In genomic region chr2:157386247-157386646, GRCh38 we compare ENCODE assay signal across 16 cellular contexts. TPM values are rescaled to one million over a fixed set of nuclear protein-coding genes. Genes with fewer than 3 reads are reported as not detected.
DNase-seq lines count a peak whose midpoint lies in the region; ATAC-seq lines count a peak whose summit lies in the region.
"Had no signal": no experiment of that assay in that cellular context is flagged by ENCODE, and none has a peak within 500 bp of the region (broad histone marks: within the 10 kb centered on the region; RNA-seq: fewer than 3 reads in every experiment).

No MANE protein-coding gene starts in this region.

- H3K9me3 Mint-ChIP-seq in activated T-cell treated with anti-CD3 and anti-CD28 coated beads, Interleukin-2, amount 50 U/mL, for 72 hours = peaks cover 13 to 14% of the 10 kb centered on the region in 2 donors
- H3K9me3 Mint-ChIP-seq in central memory CD8-positive, alpha-beta T cell = peaks cover 18% of the 10 kb centered on the region
- peaks cover 7% of the 10 kb centered on the region for H3K9me3 Mint-ChIP-seq in stimulated activated memory B cell treated with anti-CD40 and anti-IgM and Interleukin-4, amounts not matched to agents 10 μg/mL and 1 μg/mL and 100 μg/mL, for 72 hours

- no peaks in the 10 kb centered on the region for H3K27me3 Mint-ChIP-seq in activated T-cell treated with anti-CD3 and anti-CD28 coated beads, Interleukin-2, amount 50 U/mL, for 72 hours (ENCODE audit: low read depth)
- H3K27me3 Mint-ChIP-seq in central memory CD8-positive, alpha-beta T cell = no peaks in the 10 kb centered on the region
- H3K27me3 Mint-ChIP-seq in stimulated activated memory B cell treated with anti-CD40 and anti-IgM and Interleukin-4, amounts not matched to agents 10 μg/mL and 1 μg/mL and 100 μg/mL, for 72 hours = no peaks in the 10 kb centered on the region

- peaks cover 12 to 15% of the 10 kb centered on the region in 2 donors for H3K36me3 Mint-ChIP-seq in activated T-cell treated with anti-CD3 and anti-CD28 coated beads, Interleukin-2, amount 50 U/mL, for 72 hours (ENCODE audit: insufficient read depth in 2 of 2)
- peaks cover 9% of the 10 kb centered on the region for H3K36me3 Mint-ChIP-seq in central memory CD8-positive, alpha-beta T cell (ENCODE audit: insufficient read depth)
- H3K36me3 Mint-ChIP-seq in stimulated activated memory B cell treated with anti-CD40 and anti-IgM and Interleukin-4, amounts not matched to agents 10 μg/mL and 1 μg/mL and 100 μg/mL, for 72 hours = peaks cover 26% of the 10 kb centered on the region

- H3K4me1 Mint-ChIP-seq in activated T-cell treated with anti-CD3 and anti-CD28 coated beads, Interleukin-2, amount 50 U/mL, for 72 hours (ENCODE audit: low read depth) = peaks cover 34% of the 10 kb centered on the region
- H3K4me1 Mint-ChIP-seq in central memory CD8-positive, alpha-beta T cell = peaks cover 53% of the 10 kb centered on the region
- peaks cover 39% of the 10 kb centered on the region for H3K4me1 Mint-ChIP-seq in stimulated activated memory B cell treated with anti-CD40 and anti-IgM and Interleukin-4, amounts not matched to agents 10 μg/mL and 1 μg/mL and 100 μg/mL, for 72 hours

- peak overlapping the region; percentile 72 for H3K27ac Mint-ChIP-seq in activated T-cell treated with anti-CD3 and anti-CD28 coated beads, Interleukin-2, amount 50 U/mL, for 72 hours
- peak overlapping the region; percentile 80 for H3K27ac Mint-ChIP-seq in central memory CD8-positive, alpha-beta T cell (ENCODE audit: low read depth)
- peak overlapping the region; percentile 23 for H3K27ac Mint-ChIP-seq in stimulated activated memory B cell treated with anti-CD40 and anti-IgM and Interleukin-4, amounts not matched to agents 10 μg/mL and 1 μg/mL and 100 μg/mL, for 72 hours

- DNase-seq in activated T-cell treated with anti-CD3 and anti-CD28 coated beads, Interleukin-2, amount 50 U/mL, for 72 hours = no peak
- no peak for DNase-seq in activated T-cell treated with anti-CD3 and anti-CD28 coated beads, Interleukin-2, amount 50 U/mL, for 48 hours
- DNase-seq in central memory CD8-positive, alpha-beta T cell (ENCODE audit: low spot score in 2 of 2) = no peak
- DNase-seq in hepatic stellate cell (ENCODE audit: low spot score) = no peak
- DNase-seq in activated CD4-positive, alpha-beta T cell treated with anti-CD3 and anti-CD28 coated beads, Interleukin-2, amount 50 U/mL, for 4 hours = no peak
- DNase-seq: DMS79, MM.1S, NCI-H1092, NCI-H2081, NCI-H2171 treated with DMSO at 0.1 percent for 48 hours, NCI-H446 treated with DMSO at 0.1 percent for 48 hours, NCI-H69 had no signal

- ATAC-seq in activated T-cell treated with anti-CD3 and anti-CD28 coated beads, Interleukin-2, amount 50 U/mL, for 72 hours (replicated peaks in 1 of 2) = peak; percentile 53 to 78
- ATAC-seq in HG02610 (IDR thresholded peaks at IDR 0.05; ENCODE audit: unreplicated experiment) = peak; percentile 43
- no peak for ATAC-seq in central memory CD8-positive, alpha-beta T cell (replicated peaks; ENCODE audit: extremely low read depth, poor library complexity, severe bottlenecking)
- ATAC-seq in stimulated activated memory B cell treated with anti-CD40 and anti-IgM and Interleukin-4, amounts not matched to agents 10 μg/mL and 1 μg/mL and 100 μg/mL, for 72 hours = no peak
- no peak for ATAC-seq in GM21825 (IDR thresholded peaks at IDR 0.05; ENCODE audit: unreplicated experiment)
- ATAC-seq: Panc1 had no signal

- H3K4me3 Mint-ChIP-seq in activated T-cell treated with anti-CD3 and anti-CD28 coated beads, Interleukin-2, amount 50 U/mL, for 72 hours = peak overlapping the region in 1 of 2 donors; percentile 45
- H3K4me3 Mint-ChIP-seq in central memory CD8-positive, alpha-beta T cell = no peak overlapping the region
- H3K4me3 Mint-ChIP-seq in stimulated activated memory B cell treated with anti-CD40 and anti-IgM and Interleukin-4, amounts not matched to agents 10 μg/mL and 1 μg/mL and 100 μg/mL, for 72 hours = no peak overlapping the region

RNA-seq across cellular contexts. Expression of gene CYTIP, which starts 57.6 kb away (rescaled TPM):
- total RNA-seq in activated T-cell treated with anti-CD3 and anti-CD28 coated beads, Interleukin-2, amount 50 U/mL, for 72 hours = 100 to 1,000 TPM; 444 to 460 TPM

Comparison
In these comparisons a context has a peak if more than half of its experiments do, and no peak if none do; other contexts are left out.
1. ATAC-seq: peak in activated T-cell treated with anti-CD3 and anti-CD28 coated beads, Interleukin-2, amount 50 U/mL, for 72 hours (2 of 2) and HG02610 (single experiment); none in central memory CD8-positive, alpha-beta T cell (single experiment), stimulated activated memory B cell treated with anti-CD40 and anti-IgM and Interleukin-4, amounts not matched to agents 10 μg/mL and 1 μg/mL and 100 μg/mL, for 72 hours (single experiment) and GM21825 (single experiment).
2. H3K27ac Mint-ChIP-seq: peak in every context shown above with its lines; median percentile 80 in central memory CD8-positive, alpha-beta T cell; 72 in activated T-cell treated with anti-CD3 and anti-CD28 coated beads, Interleukin-2, amount 50 U/mL, for 72 hours; 23 in stimulated activated memory B cell treated with anti-CD40 and anti-IgM and Interleukin-4, amounts not matched to agents 10 μg/mL and 1 μg/mL and 100 μg/mL, for 72 hours.